In genomic region chr6:91788501-91788900, GRCh38 we compare ENCODE assay signal across 27 cellular contexts.
"Had no signal": no experiment of that assay in that cellular context is flagged by ENCODE, and none has a peak within 500 bp of the region (broad histone marks: within the 10 kb centered on the region; RNA-seq: fewer than 3 reads in every experiment).

No MANE protein-coding gene starts in this region.

- H3K4me3 ChIP-seq: ascending aorta, breast epithelium, cardiac muscle cell, colonic mucosa had no signal

- H3K27ac Mint-ChIP-seq: activated CD4-positive, alpha-beta memory T cell treated with anti-CD3 and anti-CD28 coated beads, Interleukin-2, amount 10 ng/mL, durations not matched to agents 7 days and 5 days; activated CD4-positive, alpha-beta T cell treated with anti-CD3 and anti-CD28 coated beads, Interleukin-2, amount 10 ng/mL, durations not matched to agents 7 days and 5 days; activated naive CD4-positive, alpha-beta T cell treated with anti-CD3 and anti-CD28 coated beads, Interleukin-2, amount 10 ng/mL, durations not matched to agents 7 days and 5 days; activated naive CD4-positive, alpha-beta T cell treated with anti-CD3 and anti-CD28 coated beads, Interleukin-2, amount 50 U/mL, for 72 hours; activated naive CD8-positive, alpha-beta T cell treated with anti-CD3 and anti-CD28 coated beads, Interleukin-2, amount 10 ng/mL, durations not matched to agents 7 days and 5 days; activated T-cell treated with anti-CD3 and anti-CD28 coated beads, Interleukin-2, amount 50 U/mL, for 24 hours; activated T-cell treated with anti-CD3 and anti-CD28 coated beads, Interleukin-2, amount 50 U/mL, for 72 hours; brain; T-helper 17 cell had no signal

- H3K4me3 Mint-ChIP-seq: activated CD4-positive, alpha-beta memory T cell treated with anti-CD3 and anti-CD28 coated beads, Interleukin-2, amount 10 ng/mL, durations not matched to agents 7 days and 5 days; activated CD4-positive, alpha-beta T cell treated with anti-CD3 and anti-CD28 coated beads, Interleukin-2, amount 10 ng/mL, durations not matched to agents 7 days and 5 days; activated naive CD4-positive, alpha-beta T cell treated with anti-CD3 and anti-CD28 coated beads, Interleukin-2, amount 10 ng/mL, durations not matched to agents 7 days and 5 days; activated naive CD8-positive, alpha-beta T cell treated with anti-CD3 and anti-CD28 coated beads, Interleukin-2, amount 10 ng/mL, durations not matched to agents 7 days and 5 days; activated T-cell treated with anti-CD3 and anti-CD28 coated beads, Interleukin-2, amount 50 U/mL, for 24 hours; activated T-cell treated with anti-CD3 and anti-CD28 coated beads, Interleukin-2, amount 50 U/mL, for 72 hours; brain; T-helper 17 cell had no signal

- H3K9me3 ChIP-seq: ascending aorta, breast epithelium, colonic mucosa had no signal

- H3K36me3 Mint-ChIP-seq: activated naive CD4-positive, alpha-beta T cell treated with anti-CD3 and anti-CD28 coated beads, Interleukin-2, amount 10 ng/mL, durations not matched to agents 7 days and 5 days; activated naive CD4-positive, alpha-beta T cell treated with anti-CD3 and anti-CD28 coated beads, Interleukin-2, amount 50 U/mL, for 72 hours; activated naive CD8-positive, alpha-beta T cell treated with anti-CD3 and anti-CD28 coated beads, Interleukin-2, amount 10 ng/mL, durations not matched to agents 7 days and 5 days; brain had no signal

- H3K36me3 ChIP-seq: ascending aorta, cardiac muscle cell, colonic mucosa had no signal

- H3K4me1 ChIP-seq: ascending aorta, breast epithelium, colonic mucosa had no signal

- ATAC-seq: activated naive CD4-positive, alpha-beta T cell treated with anti-CD3 and anti-CD28 coated beads, Interleukin-2, amount 50 U/mL, for 72 hours; activated T-cell treated with anti-CD3 and anti-CD28 coated beads, Interleukin-2, amount 50 U/mL, for 72 hours; esophagus mucosa; T-helper 17 cell had no signal

- H3K27ac ChIP-seq: ascending aorta, breast epithelium, cardiac muscle cell, colonic mucosa had no signal

- H3K9me3 Mint-ChIP-seq: activated CD4-positive, alpha-beta T cell treated with anti-CD3 and anti-CD28 coated beads, Interleukin-2, amount 10 ng/mL, durations not matched to agents 7 days and 5 days; activated naive CD8-positive, alpha-beta T cell treated with anti-CD3 and anti-CD28 coated beads, Interleukin-2, amount 10 ng/mL, durations not matched to agents 7 days and 5 days had no signal

- H3K27me3 Mint-ChIP-seq: activated CD4-positive, alpha-beta memory T cell treated with anti-CD3 and anti-CD28 coated beads, Interleukin-2, amount 10 ng/mL, durations not matched to agents 7 days and 5 days; activated CD4-positive, alpha-beta T cell treated with anti-CD3 and anti-CD28 coated beads, Interleukin-2, amount 10 ng/mL, durations not matched to agents 7 days and 5 days; activated naive CD4-positive, alpha-beta T cell treated with anti-CD3 and anti-CD28 coated beads, Interleukin-2, amount 10 ng/mL, durations not matched to agents 7 days and 5 days; activated naive CD8-positive, alpha-beta T cell treated with anti-CD3 and anti-CD28 coated beads, Interleukin-2, amount 10 ng/mL, durations not matched to agents 7 days and 5 days; activated T-cell treated with anti-CD3 and anti-CD28 coated beads, Interleukin-2, amount 50 U/mL, for 24 hours; brain; T-helper 17 cell had no signal

- H3K4me1 Mint-ChIP-seq: activated CD4-positive, alpha-beta memory T cell treated with anti-CD3 and anti-CD28 coated beads, Interleukin-2, amount 10 ng/mL, durations not matched to agents 7 days and 5 days; activated CD4-positive, alpha-beta T cell treated with anti-CD3 and anti-CD28 coated beads, Interleukin-2, amount 10 ng/mL, durations not matched to agents 7 days and 5 days; activated naive CD4-positive, alpha-beta T cell treated with anti-CD3 and anti-CD28 coated beads, Interleukin-2, amount 10 ng/mL, durations not matched to agents 7 days and 5 days; activated naive CD8-positive, alpha-beta T cell treated with anti-CD3 and anti-CD28 coated beads, Interleukin-2, amount 10 ng/mL, durations not matched to agents 7 days and 5 days; T-helper 17 cell had no signal

- H3K27me3 ChIP-seq: ascending aorta, breast epithelium, cardiac muscle cell, colonic mucosa had no signal

- DNase-seq: activated CD4-positive, alpha-beta memory T cell treated with anti-CD3 and anti-CD28 coated beads, Interleukin-2, amount 10 ng/mL, durations not matched to agents 7 days and 5 days; activated CD4-positive, alpha-beta T cell treated with anti-CD3 and anti-CD28 coated beads for 1 hour; activated CD4-positive, alpha-beta T cell treated with anti-CD3 and anti-CD28 coated beads for 4 hours; activated CD4-positive, alpha-beta T cell treated with anti-CD3 and anti-CD28 coated beads, Interleukin-2, amount 10 ng/mL, durations not matched to agents 7 days and 5 days; activated CD4-positive, alpha-beta T cell treated with anti-CD3 and anti-CD28 coated beads, Interleukin-2, amount 50 U/mL, for 4 hours; activated CD8-positive, alpha-beta memory T cell treated with anti-CD3 and anti-CD28 coated beads, Interleukin-2, amount 50 U/mL, for 48 hours; activated gamma-delta T cell; activated naive CD4-positive, alpha-beta T cell; activated naive CD4-positive, alpha-beta T cell treated with anti-CD3 and anti-CD28 coated beads, Interleukin-2, amount 10 ng/mL, durations not matched to agents 7 days and 5 days; activated naive CD8-positive, alpha-beta T cell treated with anti-CD3 and anti-CD28 coated beads, Interleukin-2, amount 10 ng/mL, durations not matched to agents 7 days and 5 days; activated T-cell treated with anti-CD3 and anti-CD28 coated beads for 4 hours; activated T-cell treated with anti-CD3 and anti-CD28 coated beads, Interleukin-2, amount 50 U/mL, for 24 hours; activated T-cell treated with anti-CD3 and anti-CD28 coated beads, Interleukin-2, amount 50 U/mL, for 72 hours; central memory CD4-positive, alpha-beta T cell; cerebellar nuclear complex; colonic mucosa; effector CD8-positive, alpha-beta T cell; foreskin fibroblast; head of caudate nucleus; T-helper 1 cell; T-helper 17 cell had no signal
